In genomic region chr6:24356310-24357035, GRCh38 we compare ENCODE assay signal across 26 cellular contexts. TPM values are rescaled to one million over a fixed set of nuclear protein-coding genes. Genes with fewer than 3 reads are reported as not detected.
DNase-seq lines count a peak whose midpoint lies in the region; ATAC-seq and TF ChIP-seq lines count a peak whose summit lies in the region.
"Had no signal": no experiment of that assay in that cellular context is flagged by ENCODE, and none has a peak within 500 bp of the region (broad histone marks: within the 10 kb centered on the region; RNA-seq: fewer than 3 reads in every experiment).

No MANE protein-coding gene starts in this region.

- no peaks in the 10 kb centered on the region for H3K27me3 Mint-ChIP-seq in activated naive CD8-positive, alpha-beta T cell
- peaks cover 25% of the 10 kb centered on the region for H3K27me3 Mint-ChIP-seq in activated naive CD8-positive, alpha-beta T cell treated with anti-CD3 and anti-CD28 coated beads for 36 hours

- H3K36me3 Mint-ChIP-seq in activated naive CD8-positive, alpha-beta T cell, result no peaks in the 10 kb centered on the region
- no peaks in the 10 kb centered on the region for H3K36me3 Mint-ChIP-seq in activated naive CD8-positive, alpha-beta T cell treated with anti-CD3 and anti-CD28 coated beads for 36 hours
- H3K36me3 Mint-ChIP-seq: CD4-positive, CD25-positive, alpha-beta regulatory T cell; IgD-negative memory B cell; naive B cell had no signal

- no peak for ATAC-seq in lower lobe of right lung
- no peak for ATAC-seq in upper lobe of right lung
- ATAC-seq in HG03354 (IDR thresholded peaks at IDR 0.05; ENCODE audit: poor library complexity, severe bottlenecking, unreplicated experiment), result no peak

- no peak overlapping the region for H3K27ac Mint-ChIP-seq in activated naive CD8-positive, alpha-beta T cell
- H3K27ac Mint-ChIP-seq in activated naive CD8-positive, alpha-beta T cell treated with anti-CD3 and anti-CD28 coated beads for 36 hours, result no peak overlapping the region
- H3K27ac Mint-ChIP-seq: CD4-positive, CD25-positive, alpha-beta regulatory T cell; T-helper 1 cell treated with Interleukin-12 subunit alpha and Interleukin-12 subunit beta and Interleukin-4 antibody, amounts not matched to agents 30 μg/mL and 1 μg/mL, for 36 hours had no signal

- H3K27me3 ChIP-seq in lower lobe of right lung (ENCODE audit: low read depth), result peaks cover 18% of the 10 kb centered on the region
- peaks cover 9% of the 10 kb centered on the region for H3K27me3 ChIP-seq in upper lobe of right lung
- H3K27me3 ChIP-seq: uterus had no signal

- no peaks in the 10 kb centered on the region for H3K9me3 ChIP-seq in lower lobe of right lung
- no peaks in the 10 kb centered on the region for H3K9me3 ChIP-seq in upper lobe of right lung
- H3K9me3 ChIP-seq: heart left ventricle, uterus had no signal

- H3K4me1 ChIP-seq in lower lobe of right lung, result peaks cover 20% of the 10 kb centered on the region
- peaks cover 11% of the 10 kb centered on the region for H3K4me1 ChIP-seq in upper lobe of right lung

- H3K36me3 ChIP-seq in lower lobe of right lung, result no peaks in the 10 kb centered on the region
- no peaks in the 10 kb centered on the region for H3K36me3 ChIP-seq in upper lobe of right lung
- H3K36me3 ChIP-seq: brain microvascular endothelial cell, heart left ventricle, uterus, WERI-Rb-1 had no signal

- H3K4me3 Mint-ChIP-seq in activated naive CD8-positive, alpha-beta T cell, result peak overlapping the region; percentile 56
- no peak overlapping the region for H3K4me3 Mint-ChIP-seq in activated naive CD8-positive, alpha-beta T cell treated with anti-CD3 and anti-CD28 coated beads for 36 hours
- H3K4me3 Mint-ChIP-seq: T-helper 1 cell treated with Interleukin-12 subunit alpha and Interleukin-12 subunit beta and Interleukin-4 antibody, amounts not matched to agents 30 μg/mL and 1 μg/mL, for 36 hours had no signal

- H3K9me3 Mint-ChIP-seq in activated naive CD8-positive, alpha-beta T cell (ENCODE audit: low read depth), result no peaks in the 10 kb centered on the region
- H3K9me3 Mint-ChIP-seq in activated naive CD8-positive, alpha-beta T cell treated with anti-CD3 and anti-CD28 coated beads for 36 hours, result no peaks in the 10 kb centered on the region
- H3K9me3 Mint-ChIP-seq: IgD-negative memory B cell; naive B cell; T-helper 1 cell treated with Interleukin-12 subunit alpha and Interleukin-12 subunit beta and Interleukin-4 antibody, amounts not matched to agents 30 μg/mL and 1 μg/mL, for 36 hours had no signal

- H3K4me3 ChIP-seq in lower lobe of right lung (peak overlapping the region; percentile 53), upper lobe of right lung (peak overlapping the region; percentile 51)

- DNase-seq in activated naive CD8-positive, alpha-beta T cell treated with anti-CD3 and anti-CD28 coated beads for 36 hours, result no peak
- no peak for DNase-seq in lower lobe of right lung
- DNase-seq in upper lobe of right lung, result no peak
- no peak for DNase-seq in NCI-H345 treated with DMSO at 0.1 percent for 48 hours (lab: John Stamatoyannopoulos, UW; ENCODE audit: unreplicated experiment)
- DNase-seq in nucleus accumbens (lab: John Stamatoyannopoulos, UW), result no peak
- DNase-seq: activated CD4-positive, alpha-beta T cell treated with anti-CD3 and anti-CD28 coated beads, Interleukin-2, amount 50 U/mL, for 4 hours; brain microvascular endothelial cell; HCEC 1CT; heart left ventricle; MV-4-11; naive B cell; NCI-H187 treated with DMSO at 0.1 percent for 48 hours; NCI-H524; SHP77; stimulated activated CD4-positive, alpha-beta T cell treated with anti-CD3 and anti-CD28 coated beads, Interleukin-4, amount 100 ng/mL, for 4 hours; uterus; WERI-Rb-1 had no signal

- H3K4me1 Mint-ChIP-seq in activated naive CD8-positive, alpha-beta T cell (ENCODE audit: low read depth), result peaks cover 22% of the 10 kb centered on the region
- peaks cover 25% of the 10 kb centered on the region for H3K4me1 Mint-ChIP-seq in activated naive CD8-positive, alpha-beta T cell treated with anti-CD3 and anti-CD28 coated beads for 36 hours

- intact Hi-C loops in lower lobe of right lung (cut with DNase I) (no loop called here), upper lobe of right lung (cut with DNase I) (no loop called here)

- H3K27ac ChIP-seq in VCaP (peak overlapping the region; percentile 79), lower lobe of right lung (no peak overlapping the region), upper lobe of right lung (no peak overlapping the region)
- H3K27ac ChIP-seq: brain microvascular endothelial cell, coronary artery, heart left ventricle, uterus, WERI-Rb-1 had no signal

- no peak for TF ChIP-seq CTCF in VCaP (conservative IDR thresholded peaks at IDR 0.05)
- TF ChIP-seq CTCF in lower lobe of right lung (IDR thresholded peaks at IDR 0.05), result no peak
- TF ChIP-seq CTCF in upper lobe of right lung (IDR thresholded peaks at IDR 0.05), result no peak

RNA-seq across cellular contexts. Expression of gene DCDC2, which starts 1.4 kb away (rescaled TPM):
- total RNA-seq in activated naive CD8-positive, alpha-beta T cell treated with anti-CD3 and anti-CD28 coated beads for 36 hours, result under 1 TPM in 1 of 2 experiments, not detected in 1; 0.04 TPM
- total RNA-seq in lower lobe of right lung, result 5.6 TPM
- total RNA-seq in upper lobe of right lung, result 5.3 TPM
- total RNA-seq: CD4-positive, CD25-positive, alpha-beta regulatory T cell; lung microvascular endothelial cell; posterior vena cava had no signal

RNA-seq across cellular contexts. Expression of gene MRS2, which starts 46.3 kb away (rescaled TPM):
- total RNA-seq in activated naive CD8-positive, alpha-beta T cell treated with anti-CD3 and anti-CD28 coated beads for 36 hours, result 10 to 100 TPM; 28.1 to 29.2 TPM
- total RNA-seq in lower lobe of right lung (20.5 TPM), upper lobe of right lung (21.3 TPM)
